Comparison of ENCODE assay signal across 1 cellular context in genomic region chr12:56158926-56159461, GRCh38.
TF ChIP-seq lines count a peak whose summit lies in the region.

No MANE protein-coding gene starts in this region.

TF ChIP-seq in SK-N-SH, 30 proteins besides CTCF, POLR2A, EP300 and RAD21 (continued from another document):
- TF ChIP-seq REST (IDR thresholded peaks at IDR 0.05; ENCODE audit: low read depth, low read length) (no peak), SMC3 (IDR thresholded peaks at IDR 0.05; ENCODE audit: low read depth, low read length) (no peak), CHD2 (IDR thresholded peaks at IDR 0.05; ENCODE audit: low read length, partially characterized antibody) (no peak), RCOR1 (IDR thresholded peaks at IDR 0.05; ENCODE audit: low read length) (no peak), RXRA (IDR thresholded peaks at IDR 0.05; ENCODE audit: borderline replicate concordance, low read depth) (no peak), MXI1 (IDR thresholded peaks at IDR 0.05; ENCODE audit: low read depth, low read length) (no peak), POLR2AphosphoS5 (IDR thresholded peaks at IDR 0.05; ENCODE audit: low read depth, low read length) (peak; percentile 63), PBX3 (IDR thresholded peaks at IDR 0.05) (peak; percentile 58), USF1 (IDR thresholded peaks at IDR 0.05; ENCODE audit: borderline replicate concordance, low read depth) (no peak), FOXJ3 (CRISPR knock-in tag; IDR thresholded peaks at IDR 0.05) (no peak), JUND (IDR thresholded peaks at IDR 0.05) (no peak), GATA2 (CRISPR knock-in tag; IDR thresholded peaks at IDR 0.05) (no peak), NFIC (IDR thresholded peaks at IDR 0.05; ENCODE audit: borderline replicate concordance) (no peak), NRF1 (IDR thresholded peaks at IDR 0.05; ENCODE audit: low read depth, low read length) (no peak)
- TF ChIP-seq, protein P1, sequence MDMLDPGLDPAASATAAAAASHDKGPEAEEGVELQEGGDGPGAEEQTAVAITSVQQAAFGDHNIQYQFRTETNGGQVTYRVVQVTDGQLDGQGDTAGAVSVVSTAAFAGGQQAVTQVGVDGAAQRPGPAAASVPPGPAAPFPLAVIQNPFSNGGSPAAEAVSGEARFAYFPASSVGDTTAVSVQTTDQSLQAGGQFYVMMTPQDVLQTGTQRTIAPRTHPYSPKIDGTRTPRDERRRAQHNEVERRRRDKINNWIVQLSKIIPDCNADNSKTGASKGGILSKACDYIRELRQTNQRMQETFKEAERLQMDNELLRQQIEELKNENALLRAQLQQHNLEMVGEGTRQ (IDR thresholded peaks at IDR 0.05; ENCODE audit: borderline replicate concordance, low read depth, low read length), result no peak
- TF ChIP-seq, protein P2, sequence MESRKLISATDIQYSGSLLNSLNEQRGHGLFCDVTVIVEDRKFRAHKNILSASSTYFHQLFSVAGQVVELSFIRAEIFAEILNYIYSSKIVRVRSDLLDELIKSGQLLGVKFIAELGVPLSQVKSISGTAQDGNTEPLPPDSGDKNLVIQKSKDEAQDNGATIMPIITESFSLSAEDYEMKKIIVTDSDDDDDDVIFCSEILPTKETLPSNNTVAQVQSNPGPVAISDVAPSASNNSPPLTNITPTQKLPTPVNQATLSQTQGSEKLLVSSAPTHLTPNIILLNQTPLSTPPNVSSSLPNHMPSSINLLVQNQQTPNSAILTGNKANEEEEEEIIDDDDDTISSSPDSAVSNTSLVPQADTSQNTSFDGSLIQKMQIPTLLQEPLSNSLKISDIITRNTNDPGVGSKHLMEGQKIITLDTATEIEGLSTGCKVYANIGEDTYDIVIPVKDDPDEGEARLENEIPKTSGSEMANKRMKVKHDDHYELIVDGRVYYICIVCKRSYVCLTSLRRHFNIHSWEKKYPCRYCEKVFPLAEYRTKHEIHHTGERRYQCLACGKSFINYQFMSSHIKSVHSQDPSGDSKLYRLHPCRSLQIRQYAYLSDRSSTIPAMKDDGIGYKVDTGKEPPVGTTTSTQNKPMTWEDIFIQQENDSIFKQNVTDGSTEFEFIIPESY (IDR thresholded peaks at IDR 0.05; ENCODE audit: borderline replicate concordance, low read depth), result no peak
- TF ChIP-seq, protein P3, sequence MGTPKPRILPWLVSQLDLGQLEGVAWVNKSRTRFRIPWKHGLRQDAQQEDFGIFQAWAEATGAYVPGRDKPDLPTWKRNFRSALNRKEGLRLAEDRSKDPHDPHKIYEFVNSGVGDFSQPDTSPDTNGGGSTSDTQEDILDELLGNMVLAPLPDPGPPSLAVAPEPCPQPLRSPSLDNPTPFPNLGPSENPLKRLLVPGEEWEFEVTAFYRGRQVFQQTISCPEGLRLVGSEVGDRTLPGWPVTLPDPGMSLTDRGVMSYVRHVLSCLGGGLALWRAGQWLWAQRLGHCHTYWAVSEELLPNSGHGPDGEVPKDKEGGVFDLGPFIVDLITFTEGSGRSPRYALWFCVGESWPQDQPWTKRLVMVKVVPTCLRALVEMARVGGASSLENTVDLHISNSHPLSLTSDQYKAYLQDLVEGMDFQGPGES (IDR thresholded peaks at IDR 0.05; ENCODE audit: low read depth, low read length), result no peak
